ENCODE assay signal across 21 cellular contexts in the genomic region with DNA sequence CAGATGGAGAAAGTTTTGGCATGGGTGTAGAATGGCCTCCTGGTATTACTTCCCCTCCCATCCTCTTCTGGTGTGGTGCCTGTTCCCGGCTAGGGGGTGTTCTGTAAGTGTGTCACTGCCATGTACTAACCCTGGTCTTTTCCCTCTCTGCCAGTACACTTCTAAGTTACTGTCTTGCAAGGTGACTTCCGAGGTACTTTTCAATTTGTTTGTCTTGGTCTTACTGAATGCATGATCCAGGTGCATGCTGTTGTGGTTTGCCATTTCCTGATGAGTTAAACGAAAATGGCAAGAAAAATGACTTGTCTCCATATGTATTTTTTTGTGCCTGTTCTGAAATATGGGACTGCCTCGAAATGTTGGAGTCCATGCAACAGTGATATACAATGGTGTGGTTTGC. TPM values are rescaled to one million over a fixed set of nuclear protein-coding genes. Genes with fewer than 3 reads are reported as not detected.
DNase-seq lines count a peak whose midpoint lies in the region; ATAC-seq, FAIRE-seq and TF ChIP-seq lines count a peak whose summit lies in the region.
"Had no signal": no experiment of that assay in that cellular context is flagged by ENCODE, and none has a peak within 500 bp of the region (broad histone marks: within the 10 kb centered on the region; RNA-seq: fewer than 3 reads in every experiment).

No MANE protein-coding gene starts in this region.

- H3K4me3 Mint-ChIP-seq in activated T-helper 17 cell treated with anti-CD3 and anti-CD28 coated beads, Interleukin-2, amount 50 U/mL, for 72 hours = peak overlapping the region; percentile 45

- no peak overlapping the region for H3K9ac ChIP-seq in BLaER1 treated with 17β-estradiol and CSF1 and Interleukin-3, amounts not matched to agents 10 nM and 100 nM
- H3K9ac ChIP-seq: GM23248 had no signal

- peak; percentile 87 for FAIRE-seq in GM12892 (lab: Jason Lieb, UNC)
- FAIRE-seq: kidney had no signal

- 0 out of 22 replicates have a peak, but pooled peaks cover 0 to 5% (median 0%) of the 10 kb centered on the region in 11 experiments for H3K27me3 ChIP-seq in BLaER1 treated with 17β-estradiol and CSF1 and Interleukin-3, amounts not matched to agents 10 nM and 100 nM
- H3K27me3 ChIP-seq: BE2C, Peyer's patch had no signal

- peaks cover 16 to 56% (median 30%) of the 10 kb centered on the region in 10 experiments for H3K4me1 ChIP-seq in BLaER1 treated with 17β-estradiol and CSF1 and Interleukin-3, amounts not matched to agents 10 nM and 100 nM
- H3K4me1 ChIP-seq: BE2C had no signal

- H4K20me1 ChIP-seq in BLaER1 treated with 17β-estradiol and CSF1 and Interleukin-3, amounts not matched to agents 10 nM and 100 nM = no peaks in the 10 kb centered on the region

- peaks cover 27% of the 10 kb centered on the region for H3K36me3 Mint-ChIP-seq in activated T-helper 17 cell treated with anti-CD3 and anti-CD28 coated beads, Interleukin-2, amount 50 U/mL, for 72 hours (ENCODE audit: low read depth)

- peaks cover 0 to 31% (median 14%) of the 10 kb centered on the region in 11 experiments; a peak in 13 of 22 replicates for H3K9me3 ChIP-seq in BLaER1 treated with 17β-estradiol and CSF1 and Interleukin-3, amounts not matched to agents 10 nM and 100 nM (replicated peaks in 1 of 11)
- H3K9me3 ChIP-seq: BE2C, Peyer's patch had no signal

- H3K9me3 Mint-ChIP-seq in activated T-helper 17 cell treated with anti-CD3 and anti-CD28 coated beads, Interleukin-2, amount 50 U/mL, for 72 hours = peaks cover 4% of the 10 kb centered on the region

- TF ChIP-seq CTCF in omental fat pad (IDR thresholded peaks at IDR 0.05) = no peak

- H3K27ac Mint-ChIP-seq in activated T-helper 17 cell treated with anti-CD3 and anti-CD28 coated beads, Interleukin-2, amount 50 U/mL, for 72 hours = peak overlapping the region; percentile 48

- no peaks in the 10 kb centered on the region for H3K36me3 ChIP-seq in BLaER1 treated with 17β-estradiol and CSF1 and Interleukin-3, amounts not matched to agents 10 nM and 100 nM
- H3K36me3 ChIP-seq: BE2C, Peyer's patch had no signal

- H3K4me3 ChIP-seq in BLaER1 treated with 17β-estradiol and CSF1 and Interleukin-3, amounts not matched to agents 10 nM and 100 nM = no peak overlapping the region
- H3K4me3 ChIP-seq: GM23248, Peyer's patch, smooth muscle cell had no signal

- no peak for DNase-seq in GM12892 (ENCODE audit: insufficient read length)
- no peak for DNase-seq in islet precursor cell
- DNase-seq in NCI-H524 (lab: John Stamatoyannopoulos, UW) = no peak
- no peak for DNase-seq in omental fat pad (ENCODE audit: low spot score)
- DNase-seq: aorta, BE2C, cortex of kidney, GM23248, head of caudate nucleus, kidney, NCI-H187 treated with DMSO at 0.1 percent for 48 hours, NCI-H510A treated with DMSO at 0.1 percent for 48 hours, Peyer's patch had no signal

- no peak overlapping the region for H3K27ac ChIP-seq in BLaER1 treated with 17β-estradiol and CSF1 and Interleukin-3, amounts not matched to agents 10 nM and 100 nM
- H3K27ac ChIP-seq: GM23248, Peyer's patch, VCaP had no signal

- TF ChIP-seq POLR2A in GM12892 (IDR thresholded peaks at IDR 0.05; ENCODE audit: low read depth, low read length) = no peak

- ATAC-seq in HG02884 (IDR thresholded peaks at IDR 0.05; ENCODE audit: unreplicated experiment) = peak; percentile 45
- peak; percentile 73 for ATAC-seq in activated T-helper 17 cell treated with anti-CD3 and anti-CD28 coated beads, Interleukin-2, amount 50 U/mL, for 72 hours (replicated peaks)
- no peak for ATAC-seq in omental fat pad (ENCODE audit: low FRiP score)
- ATAC-seq in GM21367 (IDR thresholded peaks at IDR 0.05; ENCODE audit: unreplicated experiment) = no peak

- H3K4me1 Mint-ChIP-seq in activated T-helper 17 cell treated with anti-CD3 and anti-CD28 coated beads, Interleukin-2, amount 50 U/mL, for 72 hours = peaks cover 35% of the 10 kb centered on the region

- H3K4me2 ChIP-seq in BLaER1 treated with 17β-estradiol and CSF1 and Interleukin-3, amounts not matched to agents 10 nM and 100 nM = peak overlapping the region in 8 of 11 experiments; percentile 5 to 70 (median 48); a peak in 14 of 22 replicates
- H3K4me2 ChIP-seq: smooth muscle cell had no signal

- no peaks in the 10 kb centered on the region for H3K27me3 Mint-ChIP-seq in activated T-helper 17 cell treated with anti-CD3 and anti-CD28 coated beads, Interleukin-2, amount 50 U/mL, for 72 hours

RNA-seq across cellular contexts. Expression of a gene that starts 46.0 kb away (rescaled TPM):
- polyA plus RNA-seq in GM12892 (2012; ENCODE audit: missing spikeins) = 0.45 TPM
- not detected for total RNA-seq in activated T-helper 17 cell treated with anti-CD3 and anti-CD28 coated beads, Interleukin-2, amount 50 U/mL, for 72 hours
- not detected for total RNA-seq in omental fat pad
- total RNA-seq: aorta, Daoy, GM23248, osteocyte, smooth muscle cell had no signal
- polyA plus RNA-seq: GM23248, smooth muscle cell had no signal

Comparison
In these comparisons a context has a peak if more than half of its experiments do, and no peak if none do; other contexts are left out.
1. ATAC-seq: peak in HG02884 (single experiment) and activated T-helper 17 cell treated with anti-CD3 and anti-CD28 coated beads, Interleukin-2, amount 50 U/mL, for 72 hours (single experiment); none in omental fat pad (single experiment) and GM21367 (single experiment).